ENCODE assay signal across 24 cellular contexts in genomic region chr15:40151499-40151898, GRCh38. TPM values are rescaled to one million over a fixed set of nuclear protein-coding genes. Genes with fewer than 3 reads are reported as not detected.
"Had no signal": no experiment of that assay in that cellular context is flagged by ENCODE, and none has a peak within 500 bp of the region (broad histone marks: within the 10 kb centered on the region; RNA-seq: fewer than 3 reads in every experiment).

No MANE protein-coding gene starts in this region.

- H3K9me3 Mint-ChIP-seq: activated CD4-positive, alpha-beta memory T cell treated with anti-CD3 and anti-CD28 coated beads, Interleukin-2, amount 10 ng/mL, durations not matched to agents 7 days and 5 days; activated naive CD4-positive, alpha-beta T cell treated with anti-CD3 and anti-CD28 coated beads for 36 hours; activated naive CD8-positive, alpha-beta T cell treated with anti-CD3 and anti-CD28 coated beads for 36 hours had no signal

- H3K27me3 Mint-ChIP-seq: activated naive CD8-positive, alpha-beta T cell treated with anti-CD3 and anti-CD28 coated beads for 36 hours had no signal

- ATAC-seq: activated T-helper 17 cell treated with anti-CD3 and anti-CD28 coated beads, Interleukin-2, amount 50 U/mL, for 72 hours; T-helper 17 cell had no signal

- H3K36me3 Mint-ChIP-seq: activated naive CD8-positive, alpha-beta T cell treated with anti-CD3 and anti-CD28 coated beads for 36 hours had no signal

- DNase-seq: activated CD4-positive, alpha-beta memory T cell treated with anti-CD3 and anti-CD28 coated beads, Interleukin-2, amount 10 ng/mL, durations not matched to agents 7 days and 5 days; activated CD4-positive, alpha-beta T cell treated with anti-CD3 and anti-CD28 coated beads, Interleukin-2, amount 50 U/mL, for 1 hour; activated CD4-positive, CD25-positive, alpha-beta regulatory T cell; activated gamma-delta T cell; activated naive CD4-positive, alpha-beta T cell treated with anti-CD3 and anti-CD28 coated beads for 36 hours; activated naive CD8-positive, alpha-beta T cell treated with anti-CD3 and anti-CD28 coated beads for 36 hours; activated T-cell treated with anti-CD3 and anti-CD28 coated beads for 4 hours; activated T-cell treated with anti-CD3 and anti-CD28 coated beads, Interleukin-2, amount 50 U/mL, for 48 hours; cerebellar nuclear complex; KBM-7; NCI-H1092; NCI-H1417; NCI-H1694; NCI-H2029; NCI-H2107; NCI-H2171 treated with DMSO at 0.1 percent for 48 hours; NCI-H226; NCI-H69; NK-92 treated with Interleukin-12 subunit alpha and Interleukin-12 subunit beta, amount 100 ng/mL, for 24 hours; SHP77 treated with DMSO at 0.1 percent for 48 hours; T-helper 17 cell; T-helper 9 cell had no signal

- H3K4me3 Mint-ChIP-seq: activated CD4-positive, alpha-beta memory T cell treated with anti-CD3 and anti-CD28 coated beads, Interleukin-2, amount 10 ng/mL, durations not matched to agents 7 days and 5 days; activated naive CD4-positive, alpha-beta T cell treated with anti-CD3 and anti-CD28 coated beads for 36 hours; activated naive CD8-positive, alpha-beta T cell treated with anti-CD3 and anti-CD28 coated beads for 36 hours; activated T-helper 17 cell treated with anti-CD3 and anti-CD28 coated beads, Interleukin-2, amount 50 U/mL, for 72 hours; T-helper 17 cell had no signal

- H3K27ac Mint-ChIP-seq: activated CD4-positive, alpha-beta memory T cell treated with anti-CD3 and anti-CD28 coated beads, Interleukin-2, amount 10 ng/mL, durations not matched to agents 7 days and 5 days; activated naive CD4-positive, alpha-beta T cell treated with anti-CD3 and anti-CD28 coated beads for 36 hours; activated naive CD8-positive, alpha-beta T cell treated with anti-CD3 and anti-CD28 coated beads for 36 hours; activated T-helper 17 cell treated with anti-CD3 and anti-CD28 coated beads, Interleukin-2, amount 50 U/mL, for 72 hours; T-helper 17 cell had no signal

- H3K4me1 Mint-ChIP-seq: activated CD4-positive, alpha-beta memory T cell treated with anti-CD3 and anti-CD28 coated beads, Interleukin-2, amount 10 ng/mL, durations not matched to agents 7 days and 5 days; activated T-helper 17 cell treated with anti-CD3 and anti-CD28 coated beads, Interleukin-2, amount 50 U/mL, for 72 hours had no signal

RNA-seq across cellular contexts. Expression of gene BMF, which starts 42.8 kb away (rescaled TPM):
- total RNA-seq: MCF 10A had no signal
